ENCODE assay signal across 8 cellular contexts in genomic region chr12:131930510-131930909, GRCh38. TPM values are rescaled to one million over a fixed set of nuclear protein-coding genes. Genes with fewer than 3 reads are reported as not detected.
DNase-seq lines count a peak whose midpoint lies in the region; TF ChIP-seq lines count a peak whose summit lies in the region.

No MANE protein-coding gene starts in this region.

- no TSS peak for BruUV-seq in A673 (replicated peaks; lab: Mats Ljungman, UMichigan)

- intact Hi-C loops in A673 (cut with micrococcal nuclease; ENCODE audit: unreplicated experiment) (no loop called here), breast epithelium (cut with DNase I; ENCODE audit: low total_unique reads) (no loop called here)

- TF ChIP-seq CTCF in A673 (conservative IDR thresholded peaks at IDR 0.05; ENCODE audit: low read depth, low read length) (no peak), breast epithelium (IDR thresholded peaks at IDR 0.05) (no peak)

- TF ChIP-seq POLR2A in breast epithelium (IDR thresholded peaks at IDR 0.05): no peak

- in situ Hi-C loops in ACHN (cut with HindIII; ENCODE audit: low pct_ligation_motif_present, low pct_unique_long_range_greater_than_20kb, low sequenced_read_pairs): no loop called here

- peak overlapping the region; percentile 95 for H3K4me3 ChIP-seq in A673 (ENCODE audit: low read depth, low read length, poor library complexity, severe bottlenecking)
- peak overlapping the region; percentile 93 for H3K4me3 ChIP-seq in HUES48 (ENCODE audit: low read depth, low read length)
- H3K4me3 ChIP-seq in breast epithelium: peak overlapping the region; percentile 64 to 81 (median 74)
- H3K4me3 ChIP-seq in muscle layer of duodenum (ENCODE audit: low read depth in 1 of 2, low read length in 2 of 2): peak overlapping the region; percentile 65 to 90

- peak overlapping the region; percentile 56 for H3K9ac ChIP-seq in HUES48 (ENCODE audit: low read depth, low read length)

- DNase-seq in A673 (ENCODE audit: low spot score) (no peak), breast epithelium (ENCODE audit: low spot score in 2 of 2) (no peak), NCI-H1417 (lab: John Stamatoyannopoulos, UW) (no peak), ACHN (no peak), NCI-H510A treated with DMSO at 0.1 percent for 48 hours (lab: John Stamatoyannopoulos, UW) (no peak)
- DNase-seq in stimulated activated CD4-positive, alpha-beta T cell treated with anti-CD3 and anti-CD28 coated beads, Interleukin-4, amount 100 ng/mL, for 24 hours: no peak

- H3K27ac ChIP-seq in A673 (ENCODE audit: low read depth, low read length, poor library complexity, severe bottlenecking) (no peak overlapping the region), HUES48 (ENCODE audit: low read depth, low read length) (no peak overlapping the region), breast epithelium (no peak overlapping the region), muscle layer of duodenum (ENCODE audit: low read length) (no peak overlapping the region)

- CTCF ChIA-PET in A673 (lab: Charles Lee): no interaction called here

- H3K36me3 ChIP-seq in A673 (ENCODE audit: insufficient read depth, low read length, poor library complexity, severe bottlenecking) (peaks cover 42% of the 10 kb centered on the region), HUES48 (ENCODE audit: control insufficient read depth, insufficient read depth, low read length) (peaks cover 46% of the 10 kb centered on the region), breast epithelium (no peaks in the 10 kb centered on the region), muscle layer of duodenum (ENCODE audit: control insufficient read depth in 1 of 2, insufficient read depth in 2 of 2, low read length in 2 of 2) (peaks cover 22 to 33% of the 10 kb centered on the region in 2 donors)

- H3K9me3 ChIP-seq in A673 (ENCODE audit: low read depth, low read length, poor library complexity, severe bottlenecking) (no peaks in the 10 kb centered on the region), HUES48 (ENCODE audit: control insufficient read depth, insufficient read depth, low read length) (no peaks in the 10 kb centered on the region), breast epithelium (no peaks in the 10 kb centered on the region), muscle layer of duodenum (ENCODE audit: control insufficient read depth in 1 of 2, low read length in 2 of 2) (no peaks in the 10 kb centered on the region)

- POLR2A ChIA-PET in A673 (lab: Charles Lee; ENCODE audit: low non-redundant PET): no interaction called here

- H3K4me1 ChIP-seq in A673 (ENCODE audit: insufficient read depth, low read length, poor library complexity, severe bottlenecking) (peaks cover 9% of the 10 kb centered on the region), HUES48 (ENCODE audit: control insufficient read depth, insufficient read depth, low read length) (no peaks in the 10 kb centered on the region), breast epithelium (peaks cover 0 to 11% of the 10 kb centered on the region in 2 donors), muscle layer of duodenum (ENCODE audit: control insufficient read depth in 1 of 2, insufficient read depth in 2 of 2, low read length in 2 of 2) (peaks cover 0 to 10% of the 10 kb centered on the region in 2 donors)

- H3K27me3 ChIP-seq in A673 (replicated peaks; ENCODE audit: insufficient read depth, low read depth, low read length, poor library complexity): no peaks in the 10 kb centered on the region
- no peaks in the 10 kb centered on the region for H3K27me3 ChIP-seq in HUES48 (ENCODE audit: control insufficient read depth, insufficient read depth, low read length)
- H3K27me3 ChIP-seq in breast epithelium: no peaks in the 10 kb centered on the region
- H3K27me3 ChIP-seq in muscle layer of duodenum (ENCODE audit: low read depth, low read length): no peaks in the 10 kb centered on the region

RNA-seq across cellular contexts. Expression of gene PUS1, which starts 1.4 kb away (rescaled TPM):
- total RNA-seq in A673 (2021) (83.3 and 103 TPM in 2 replicates), breast epithelium (10 to 100 TPM in 2 of 3 donors, 1 to 10 TPM in 1; 8.8 to 31.5 (median 20.9) TPM)

RNA-seq across cellular contexts. Expression of gene EP400, which starts 19.2 kb away (rescaled TPM):
- total RNA-seq in A673 (2021) (80.1 and 91.4 TPM in 2 replicates), breast epithelium (10 to 100 TPM; 20.3 to 27.2 (median 24.4) TPM)

RNA-seq across cellular contexts. Expression of gene ULK1, which starts 36.1 kb away (rescaled TPM):
- total RNA-seq in A673 (2021) (56.1 and 57.3 TPM in 2 replicates), breast epithelium (10 to 100 TPM; 14.8 to 18.6 (median 17.0) TPM)
